9 cellular contexts compared by ENCODE assay signal in genomic region chr18:55318864-55319516, GRCh38.
DNase-seq lines count a peak whose midpoint lies in the region; ATAC-seq, FAIRE-seq and TF ChIP-seq lines count a peak whose summit lies in the region.
"Had no signal": no experiment of that assay in that cellular context is flagged by ENCODE, and none has a peak within 500 bp of the region (broad histone marks: within the 10 kb centered on the region; RNA-seq: fewer than 3 reads in every experiment).

No MANE protein-coding gene starts in this region.

- 49 to 51% methylated on average over 4 of the region's 4 CpGs for WGBS in thyroid gland, 2 donors

- ATAC-seq in GM18870 (IDR thresholded peaks at IDR 0.05; ENCODE audit: unreplicated experiment): no peak

- no peak for TF ChIP-seq POLR2A in thyroid gland (IDR thresholded peaks at IDR 0.05)

- DNase-seq in NCI-H2227 treated with DMSO at 0.1 percent for 48 hours (lab: John Stamatoyannopoulos, UW) (peak; percentile 48), NCI-H2227 (lab: John Stamatoyannopoulos, UW; ENCODE audit: unreplicated experiment) (no peak), kidney (no peak), thyroid gland (no peak), SHP77 (lab: John Stamatoyannopoulos, UW) (no peak)
- no peak for DNase-seq in activated naive CD4-positive, alpha-beta T cell treated with anti-CD3 and anti-CD28 coated beads, Interleukin-2, amount 50 U/mL, for 16 hours
- DNase-seq: AML-193 had no signal

- no peaks in the 10 kb centered on the region for H3K27me3 ChIP-seq in thyroid gland

- FAIRE-seq in kidney (lab: Jason Lieb, UNC): no peak

- intact Hi-C loops in kidney (cut with DNase I) (no loop called here), thyroid gland (cut with DNase I) (no loop called here)

- H3K4me1 ChIP-seq in kidney (ENCODE audit: control insufficient read depth in 1 of 2, insufficient read depth in 1 of 2, low read depth in 1 of 2, low read length in 2 of 2) (no peaks in the 10 kb centered on the region), thyroid gland (peaks cover 6 to 25% of the 10 kb centered on the region in 2 donors)

- peak overlapping the region; percentile 40 to 65 for H3K27ac ChIP-seq in kidney (ENCODE audit: low read depth in 2 of 2, low read length in 2 of 2)
- H3K27ac ChIP-seq in thyroid gland: peak overlapping the region; percentile 86 to 94 (median 91)

- H3K9me3 ChIP-seq in kidney (ENCODE audit: control insufficient read depth in 1 of 2, low read length in 2 of 2): no peaks in the 10 kb centered on the region
- no peaks in the 10 kb centered on the region for H3K9me3 ChIP-seq in thyroid gland

- peak overlapping the region; percentile 2 to 68 for H3K9ac ChIP-seq in kidney (ENCODE audit: low read length in 2 of 2)

- TF ChIP-seq CTCF in WI38 (IDR thresholded peaks at IDR 0.05; ENCODE audit: low read depth, low read length): no peak
- TF ChIP-seq CTCF in kidney (IDR thresholded peaks at IDR 0.05; ENCODE audit: borderline replicate concordance, extremely low read depth, insufficient read depth): no peak
- TF ChIP-seq CTCF in thyroid gland (IDR thresholded peaks at IDR 0.05): no peak

- H3K36me3 ChIP-seq in kidney (ENCODE audit: control insufficient read depth in 1 of 2, insufficient read depth in 2 of 2, low read length in 2 of 2) (no peaks in the 10 kb centered on the region), thyroid gland (no peaks in the 10 kb centered on the region)

- peak overlapping the region; percentile 15 for H3K4me3 ChIP-seq in WI38 (ENCODE audit: low read depth, low read length)
- peak overlapping the region; percentile 12 to 81 for H3K4me3 ChIP-seq in kidney (ENCODE audit: low read length in 2 of 2)
- peak overlapping the region in 1 of 3 donors; percentile 18 for H3K4me3 ChIP-seq in thyroid gland (replicated peaks in 1 of 3)
